Comparison of ENCODE assay signal across 14 cellular contexts in the genomic region with DNA sequence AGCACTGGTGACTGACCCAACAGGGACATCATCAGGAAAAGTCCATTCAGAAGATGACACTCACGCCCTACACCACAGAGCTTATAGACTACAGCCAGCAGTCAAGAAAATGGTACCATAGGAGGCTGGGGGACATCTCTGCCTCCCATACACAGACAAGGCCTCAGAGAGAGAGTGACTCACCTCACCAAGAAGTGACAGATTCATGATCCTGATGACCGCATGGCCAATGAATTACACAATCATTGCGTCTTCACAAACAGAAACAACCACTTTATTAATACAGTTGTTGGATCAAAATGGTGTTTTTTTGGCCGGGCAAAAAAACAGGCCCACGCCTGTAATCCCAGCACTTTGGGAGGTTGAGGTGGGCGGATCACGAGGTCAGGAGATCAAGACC.
DNase-seq lines count a peak whose midpoint lies in the region; ATAC-seq and TF ChIP-seq lines count a peak whose summit lies in the region.
"Had no signal": no experiment of that assay in that cellular context is flagged by ENCODE, and none has a peak within 500 bp of the region (broad histone marks: within the 10 kb centered on the region; RNA-seq: fewer than 3 reads in every experiment).

No MANE protein-coding gene starts in this region.

- peak; percentile 13 for DNase-seq in LHCN-M2 (ENCODE audit: low read depth)
- peak; percentile 5 for DNase-seq in RPMI7951 (ENCODE audit: low read depth)
- peak; percentile 2 for DNase-seq in mesenteric fat pad (ENCODE audit: low spot score)
- DNase-seq in activated T-helper 1 cell treated with anti-CD3 and anti-CD28 coated beads, Interleukin-12 subunit alpha, Interleukin-12 subunit beta, Interleukin-2, Interleukin-4 antibody, amounts not matched to agents 30 ng/mL and 10 ng/mL and 1 ng/mL, durations not matched to agents 14 hours and 24 hours and 36 hours (ENCODE audit: low spot score), result no peak
- no peak for DNase-seq in GM20000 (ENCODE audit: low spot score)
- DNase-seq in activated T-cell treated with anti-CD3 and anti-CD28 coated beads, Interleukin-2, amount 50 U/mL, for 72 hours, result no peak
- DNase-seq: BE2C; CD4-positive, alpha-beta memory T cell; DMS79; EL; HCEC 1CT; IMR-90 had no signal

- no peaks in the 10 kb centered on the region for H3K36me3 Mint-ChIP-seq in activated T-helper 1 cell treated with anti-CD3 and anti-CD28 coated beads, Interleukin-12 subunit alpha, Interleukin-12 subunit beta, Interleukin-2, Interleukin-4 antibody, amounts not matched to agents 30 ng/mL and 10 ng/mL and 1 ng/mL, durations not matched to agents 14 hours and 24 hours and 36 hours (ENCODE audit: low read depth)
- H3K36me3 Mint-ChIP-seq in activated T-cell treated with anti-CD3 and anti-CD28 coated beads, Interleukin-2, amount 50 U/mL, for 72 hours (ENCODE audit: insufficient read depth in 2 of 2), result no peaks in the 10 kb centered on the region
- H3K36me3 Mint-ChIP-seq: CD4-positive, alpha-beta memory T cell had no signal

- ATAC-seq in HG02852 (IDR thresholded peaks at IDR 0.05; ENCODE audit: unreplicated experiment), result no peak
- no peak for ATAC-seq in activated T-cell treated with anti-CD3 and anti-CD28 coated beads, Interleukin-2, amount 50 U/mL, for 72 hours (replicated peaks in 1 of 2)
- ATAC-seq: A549 had no signal

- intact Hi-C loops in activated T-helper 1 cell treated with anti-CD3 and anti-CD28 coated beads, Interleukin-12 subunit alpha, Interleukin-12 subunit beta, Interleukin-2, Interleukin-4 antibody, amounts not matched to agents 30 ng/mL and 10 ng/mL and 1 ng/mL, durations not matched to agents 14 hours and 24 hours and 36 hours (cut with micrococcal nuclease), result no loop called here

- no peak for TF ChIP-seq CTCF in GM20000 (IDR thresholded peaks at IDR 0.05; ENCODE audit: extremely low read depth, missing control alignments)

- H3K4me1 Mint-ChIP-seq in activated T-helper 1 cell treated with anti-CD3 and anti-CD28 coated beads, Interleukin-12 subunit alpha, Interleukin-12 subunit beta, Interleukin-2, Interleukin-4 antibody, amounts not matched to agents 30 ng/mL and 10 ng/mL and 1 ng/mL, durations not matched to agents 14 hours and 24 hours and 36 hours (ENCODE audit: low read depth), result no peaks in the 10 kb centered on the region
- no peaks in the 10 kb centered on the region for H3K4me1 Mint-ChIP-seq in activated T-cell treated with anti-CD3 and anti-CD28 coated beads, Interleukin-2, amount 50 U/mL, for 72 hours (ENCODE audit: low read depth)
- H3K4me1 Mint-ChIP-seq: CD4-positive, alpha-beta memory T cell had no signal

- H3K27ac Mint-ChIP-seq in activated T-helper 1 cell treated with anti-CD3 and anti-CD28 coated beads, Interleukin-12 subunit alpha, Interleukin-12 subunit beta, Interleukin-2, Interleukin-4 antibody, amounts not matched to agents 30 ng/mL and 10 ng/mL and 1 ng/mL, durations not matched to agents 14 hours and 24 hours and 36 hours, result no peak overlapping the region
- no peak overlapping the region for H3K27ac Mint-ChIP-seq in activated T-cell treated with anti-CD3 and anti-CD28 coated beads, Interleukin-2, amount 50 U/mL, for 72 hours

- H3K4me3 Mint-ChIP-seq in activated T-helper 1 cell treated with anti-CD3 and anti-CD28 coated beads, Interleukin-12 subunit alpha, Interleukin-12 subunit beta, Interleukin-2, Interleukin-4 antibody, amounts not matched to agents 30 ng/mL and 10 ng/mL and 1 ng/mL, durations not matched to agents 14 hours and 24 hours and 36 hours, result no peak overlapping the region
- H3K4me3 Mint-ChIP-seq in activated T-cell treated with anti-CD3 and anti-CD28 coated beads, Interleukin-2, amount 50 U/mL, for 72 hours, result no peak overlapping the region
- H3K4me3 Mint-ChIP-seq: CD4-positive, alpha-beta memory T cell had no signal

- H3K9me3 Mint-ChIP-seq in activated T-helper 1 cell treated with anti-CD3 and anti-CD28 coated beads, Interleukin-12 subunit alpha, Interleukin-12 subunit beta, Interleukin-2, Interleukin-4 antibody, amounts not matched to agents 30 ng/mL and 10 ng/mL and 1 ng/mL, durations not matched to agents 14 hours and 24 hours and 36 hours, result no peaks in the 10 kb centered on the region
- H3K9me3 Mint-ChIP-seq in activated T-cell treated with anti-CD3 and anti-CD28 coated beads, Interleukin-2, amount 50 U/mL, for 72 hours, result no peaks in the 10 kb centered on the region

- no peaks in the 10 kb centered on the region for H3K27me3 Mint-ChIP-seq in activated T-helper 1 cell treated with anti-CD3 and anti-CD28 coated beads, Interleukin-12 subunit alpha, Interleukin-12 subunit beta, Interleukin-2, Interleukin-4 antibody, amounts not matched to agents 30 ng/mL and 10 ng/mL and 1 ng/mL, durations not matched to agents 14 hours and 24 hours and 36 hours (ENCODE audit: insufficient read depth)
- H3K27me3 Mint-ChIP-seq in activated T-cell treated with anti-CD3 and anti-CD28 coated beads, Interleukin-2, amount 50 U/mL, for 72 hours (ENCODE audit: low read depth), result no peaks in the 10 kb centered on the region

Comparison
In these comparisons a context has a peak if more than half of its experiments do, and no peak if none do; other contexts are left out.
1. DNase-seq: peak in LHCN-M2 (single experiment), RPMI7951 (single experiment) and mesenteric fat pad (single experiment); none in activated T-helper 1 cell treated with anti-CD3 and anti-CD28 coated beads, Interleukin-12 subunit alpha, Interleukin-12 subunit beta, Interleukin-2, Interleukin-4 antibody, amounts not matched to agents 30 ng/mL and 10 ng/mL and 1 ng/mL, durations not matched to agents 14 hours and 24 hours and 36 hours (single experiment), GM20000 (single experiment) and activated T-cell treated with anti-CD3 and anti-CD28 coated beads, Interleukin-2, amount 50 U/mL, for 72 hours (0 of 2).